ENCODE assay signal across 23 cellular contexts in genomic region chr16:70634861-70635260, GRCh38. TPM values are rescaled to one million over a fixed set of nuclear protein-coding genes. Genes with fewer than 3 reads are reported as not detected.
DNase-seq lines count a peak whose midpoint lies in the region; TF ChIP-seq lines count a peak whose summit lies in the region.
"Had no signal": no experiment of that assay in that cellular context is flagged by ENCODE, and none has a peak within 500 bp of the region (broad histone marks: within the 10 kb centered on the region; RNA-seq: fewer than 3 reads in every experiment).

No MANE protein-coding gene starts in this region.

- H3K27me3 Mint-ChIP-seq in HFFc6 (ENCODE audit: insufficient read depth), result peaks cover 4% of the 10 kb centered on the region; the same call in 1 of the 2 replicates

- H3K9me3 ChIP-seq in ascending aorta (peaks cover 4 to 9% of the 10 kb centered on the region in 2 donors), SJCRH30 (replicated peaks) (no peaks in the 10 kb centered on the region)

- DNase-seq in HFFc6 (peak; percentile 26), ascending aorta (ENCODE audit: low spot score in 2 of 2) (no peak), fibroblast of mammary gland (ENCODE audit: low read depth) (peak; percentile 41), skeletal muscle cell (ENCODE audit: low read depth) (peak; percentile 7), amniotic stem cell (lab: John Stamatoyannopoulos, UW) (no peak), occipital lobe (lab: John Stamatoyannopoulos, UW) (no peak), SJCRH30 (no peak), T-helper 9 cell (no peak)
- DNase-seq: activated CD4-positive, alpha-beta T cell treated with anti-CD3 and anti-CD28 coated beads, Interleukin-2, amount 10 ng/mL, durations not matched to agents 24 days and 14 days; CD4-positive, CD25-positive, alpha-beta regulatory T cell; GDM1; glutamatergic neuron; H9; left lung; midbrain; NCI-H1105 treated with DMSO at 0.1 percent for 48 hours; NCI-H524 treated with DMSO at 0.1 percent for 48 hours; stimulated activated CD4-positive, alpha-beta T cell treated with anti-CD3 and anti-CD28 coated beads, Interleukin-4, amount 100 ng/mL, for 1 hour; stimulated activated naive CD8-positive, alpha-beta T cell treated with anti-CD3 and anti-CD28 coated beads, Interleukin-15, Interleukin-2, amounts not matched to agents 100 U/mL and 50 U/mL, for 24 hours; transverse colon had no signal

- H3K9me3 Mint-ChIP-seq in HFFc6, result peaks cover 11% of the 10 kb centered on the region
- H3K9me3 Mint-ChIP-seq: natural killer cell treated with Interleukin-12 subunit alpha and Interleukin-12 subunit beta and Interleukin-15 and Interleukin-18, amount 100 ng/mL, for 72 hours had no signal

- peaks cover 8% of the 10 kb centered on the region for H3K36me3 Mint-ChIP-seq in HFFc6 (ENCODE audit: low read depth)
- H3K36me3 Mint-ChIP-seq: CD4-positive, CD25-positive, alpha-beta regulatory T cell; natural killer cell treated with Interleukin-12 subunit alpha and Interleukin-12 subunit beta and Interleukin-15 and Interleukin-18, amount 100 ng/mL, for 72 hours had no signal

- H3K27me3 ChIP-seq in ascending aorta, result no peaks in the 10 kb centered on the region
- H3K27me3 ChIP-seq in SJCRH30, result no peaks in the 10 kb centered on the region
- H3K27me3 ChIP-seq: left lung, transverse colon had no signal

- no peak for TF ChIP-seq CTCF in HFFc6 (IDR thresholded peaks at IDR 0.05)
- no peak for TF ChIP-seq CTCF in ascending aorta (IDR thresholded peaks at IDR 0.05)
- TF ChIP-seq CTCF in fibroblast of mammary gland (conservative IDR thresholded peaks at IDR 0.05; ENCODE audit: control insufficient read depth, insufficient read depth, low read depth, low read length), result no peak

- H3K36me3 ChIP-seq in ascending aorta (no peaks in the 10 kb centered on the region), SJCRH30 (no peaks in the 10 kb centered on the region)
- H3K36me3 ChIP-seq: left lung, transverse colon had no signal

- H3K4me1 Mint-ChIP-seq in HFFc6 (ENCODE audit: low read depth), result peaks cover 25% of the 10 kb centered on the region
- H3K4me1 Mint-ChIP-seq: activated CD4-positive, alpha-beta T cell treated with anti-CD3 and anti-CD28 coated beads, Interleukin-2, amount 10 ng/mL, durations not matched to agents 24 days and 14 days; CD4-positive, CD25-positive, alpha-beta regulatory T cell had no signal

- H3K27ac Mint-ChIP-seq in HFFc6, result peak overlapping the region; percentile 98
- H3K27ac Mint-ChIP-seq: activated CD4-positive, alpha-beta T cell treated with anti-CD3 and anti-CD28 coated beads, Interleukin-2, amount 10 ng/mL, durations not matched to agents 24 days and 14 days; activated T-helper 2 cell treated with anti-CD3 and anti-CD28 coated beads, Interferon-gamma antibody, Interleukin-2, Interleukin-4, amounts not matched to agents 10 μg/mL and 5 μg/mL and 100 μg/mL, durations not matched to agents 14 hours and 24 hours and 36 hours; CD4-positive, CD25-positive, alpha-beta regulatory T cell; natural killer cell treated with Interleukin-12 subunit alpha and Interleukin-12 subunit beta and Interleukin-15 and Interleukin-18, amount 100 ng/mL, for 72 hours had no signal

- H3K4me1 ChIP-seq in ascending aorta (peaks cover 0 to 18% of the 10 kb centered on the region in 2 donors), SJCRH30 (peaks cover 5% of the 10 kb centered on the region)
- H3K4me1 ChIP-seq: left lung had no signal

- intact Hi-C loops in ascending aorta (cut with DNase I), result loop anchor here (2.0 kb wide), 1 partner anchor 44 kb away; no protein-coding TSS in a partner anchor

- H3K4me3 ChIP-seq in ascending aorta (peak overlapping the region in 1 of 2 donors; percentile 5), fibroblast of mammary gland (ENCODE audit: control insufficient read depth, low read depth, low read length) (no peak overlapping the region), skeletal muscle cell (ENCODE audit: low read depth, low read length) (no peak overlapping the region), SJCRH30 (no peak overlapping the region)
- H3K4me3 ChIP-seq: left lung, transverse colon had no signal

- H3K4me3 Mint-ChIP-seq in HFFc6, result peak overlapping the region; percentile 87
- H3K4me3 Mint-ChIP-seq: activated CD4-positive, alpha-beta T cell treated with anti-CD3 and anti-CD28 coated beads, Interleukin-2, amount 10 ng/mL, durations not matched to agents 24 days and 14 days; CD4-positive, CD25-positive, alpha-beta regulatory T cell; H9; natural killer cell treated with Interleukin-12 subunit alpha and Interleukin-12 subunit beta and Interleukin-15 and Interleukin-18, amount 100 ng/mL, for 72 hours had no signal

- H3K27ac ChIP-seq in ascending aorta (peak overlapping the region; percentile 77 to 85), SJCRH30 (no peak overlapping the region)
- H3K27ac ChIP-seq: left lung had no signal

RNA-seq across cellular contexts. Expression of gene IL34, which starts 11.5 kb away (rescaled TPM):
- under 1 TPM in 2 of 6 experiments, not detected in 4; 0.09 TPM for total RNA-seq in HFFc6 (2021; fragmentation: NEBNext Ultra II Directional; extraction: Animal tissue kit (Norgen Biotek cat#: 25700))
- total RNA-seq in ascending aorta, result 116 TPM
- total RNA-seq in occipital lobe, result 1.7 TPM
- total RNA-seq in SJCRH30 (2014; rRNA removed; shearing (Covaris generic)), result 0.61 and 0.75 TPM in 2 replicates
- total RNA-seq: activated T-helper 2 cell treated with anti-CD3 and anti-CD28 coated beads, Interferon-gamma antibody, Interleukin-2, Interleukin-4, amounts not matched to agents 10 μg/mL and 5 μg/mL and 100 μg/mL, durations not matched to agents 14 hours and 24 hours and 36 hours; CD4-positive, CD25-positive, alpha-beta regulatory T cell; T-helper 1 cell treated with Interleukin-12 subunit alpha and Interleukin-12 subunit beta and Interleukin-4 antibody, amounts not matched to agents 30 ng/mL and 1 ng/mL, for 36 hours had no signal

RNA-seq across cellular contexts. Expression of gene MTSS2, which starts 51.0 kb away (rescaled TPM):
- 10 to 100 TPM; 82.0 to 96.1 (median 86.5) TPM for total RNA-seq in HFFc6 (2021; fragmentation: NEBNext Ultra II Directional; extraction: Animal tissue kit (Norgen Biotek cat#: 25700))
- total RNA-seq in ascending aorta (98.6 TPM), occipital lobe (35.4 TPM)
- total RNA-seq in SJCRH30 (2014; rRNA removed; shearing (Covaris generic)), result 24.6 and 27.4 TPM in 2 replicates

Comparison
In these comparisons a context has a peak if more than half of its experiments do, and no peak if none do; other contexts are left out.
1. DNase-seq: peak in HFFc6 (single experiment), fibroblast of mammary gland (single experiment) and skeletal muscle cell (single experiment); none in ascending aorta (0 of 2), amniotic stem cell (single experiment), occipital lobe (single experiment), SJCRH30 (0 of 2) and T-helper 9 cell (single experiment).
2. RNA of gene IL34, which starts 11.5 kb away (total RNA-seq): 116 TPM in ascending aorta (single experiment); 1.7 TPM in occipital lobe (single experiment), 0.61 to 0.75 TPM in SJCRH30 and 0.09 TPM in HFFc6; every median in the first group is over 10 times any median in the second.